ENCODE assay signal across 28 cellular contexts in genomic region chrX:136215559-136215958, GRCh38. TPM values are rescaled to one million over a fixed set of nuclear protein-coding genes. Genes with fewer than 3 reads are reported as not detected.
DNase-seq lines count a peak whose midpoint lies in the region; ATAC-seq, FAIRE-seq and TF ChIP-seq lines count a peak whose summit lies in the region.
"Had no signal": no experiment of that assay in that cellular context is flagged by ENCODE, and none has a peak within 500 bp of the region (broad histone marks: within the 10 kb centered on the region; RNA-seq: fewer than 3 reads in every experiment).

No MANE protein-coding gene starts in this region.

- no peak for ATAC-seq in IMR-90 (ENCODE audit: low read depth)
- ATAC-seq: A549, HepG2, T-cell had no signal

- peak overlapping the region; percentile 66 for H3K4ac ChIP-seq in IMR-90 (ENCODE audit: low read depth, low read length)

- no peak overlapping the region for H3K56ac ChIP-seq in IMR-90 (ENCODE audit: extremely low read depth, insufficient read depth, low read length)

- no peaks in the 10 kb centered on the region; the same call in 1 of the 2 replicates for H3K27me3 ChIP-seq in IMR-90 (ENCODE audit: control insufficient read depth, insufficient read depth, low read length)
- H3K27me3 ChIP-seq: adrenal gland, sigmoid colon, upper lobe of left lung had no signal

- H4K20me1 ChIP-seq in IMR-90 (ENCODE audit: insufficient read depth, low read length): no peaks in the 10 kb centered on the region; the same call in 1 of the 2 replicates

- peaks cover 11% of the 10 kb centered on the region for H3K36me3 ChIP-seq in IMR-90 (ENCODE audit: control insufficient read depth, insufficient read depth, low read length)
- H3K36me3 ChIP-seq: adrenal gland had no signal

- H2BK20ac ChIP-seq in IMR-90 (ENCODE audit: low read depth, low read length): peak overlapping the region; percentile 81

- no peak overlapping the region for H2AK9ac ChIP-seq in IMR-90 (replicated peaks; ENCODE audit: low read depth, low read length, poor library complexity)

- peak overlapping the region; percentile 43 for H2BK5ac ChIP-seq in IMR-90 (ENCODE audit: low read depth, low read length, poor library complexity, severe bottlenecking)

- H3K27ac ChIP-seq in IMR-90 (ENCODE audit: insufficient read depth, low read length): no peak overlapping the region
- H3K27ac ChIP-seq: A549, BLaER1, HL-60 had no signal

- peak; percentile 10 for DNase-seq in AG08395 (ENCODE audit: low spot score)
- DNase-seq in IMR-90: peak; percentile 34
- DNase-seq in astrocyte of the cerebellum (ENCODE audit: low read depth): peak; percentile 22
- peak; percentile 36 for DNase-seq in kidney tubule cell (ENCODE audit: low spot score)
- DNase-seq in activated CD8-positive, alpha-beta memory T cell treated with anti-CD3 and anti-CD28 coated beads for 24 hours: no peak
- no peak for DNase-seq in GM12892 (ENCODE audit: insufficient read length)
- no peak for DNase-seq in KBM-7
- DNase-seq in GM12891 (ENCODE audit: insufficient read length, low spot score): no peak
- DNase-seq: activated CD4-positive, alpha-beta memory T cell treated with anti-CD3 and anti-CD28 coated beads, Interleukin-2, amount 10 ng/mL, durations not matched to agents 7 days and 5 days; activated CD4-positive, CD25-positive, alpha-beta regulatory T cell treated with anti-CD3 and anti-CD28 coated beads, Interleukin-2, amount 50 U/mL, for 72 hours; activated effector memory CD4-positive, alpha-beta T cell treated with anti-CD3 and anti-CD28 coated beads, Interleukin-2, amount 50 U/mL, for 16 hours; adrenal gland; COR-L47; endodermal cell; kidney glomerular epithelial cell; NCI-H1105; SIG-M5; sigmoid colon; stimulated activated CD8-positive, alpha-beta memory T cell treated with anti-CD3 and anti-CD28 coated beads, Interleukin-4, amount 100 ng/mL, for 48 hours; T-cell; upper lobe of left lung had no signal

- no peaks in the 10 kb centered on the region for H3K79me1 ChIP-seq in IMR-90 (ENCODE audit: low read depth in 1 of 2, low read length in 2 of 2)

- no peak for TF ChIP-seq POLR2A in IMR-90 (IDR thresholded peaks at IDR 0.05; ENCODE audit: low read depth, low read length)
- no peak for TF ChIP-seq POLR2A in GM12892 (IDR thresholded peaks at IDR 0.05; ENCODE audit: low read depth, low read length)
- no peak for TF ChIP-seq POLR2A in GM12891 (IDR thresholded peaks at IDR 0.05; ENCODE audit: low read depth, low read length)

- H2BK120ac ChIP-seq in IMR-90 (ENCODE audit: low read depth, low read length): peak overlapping the region; percentile 5

- no peak overlapping the region for H3K14ac ChIP-seq in IMR-90 (replicated peaks; ENCODE audit: low read depth, low read length)

- FAIRE-seq in GM12892 (lab: Jason Lieb, UNC) (no peak), GM12891 (lab: Jason Lieb, UNC) (no peak)
- FAIRE-seq: A549, H54, HepG2, TTC549 had no signal

- H2BK15ac ChIP-seq in IMR-90 (ENCODE audit: low read depth, low read length): no peak overlapping the region

- H3K18ac ChIP-seq in IMR-90 (ENCODE audit: low read depth, low read length): no peak overlapping the region

- 0 out of 4 replicates have a peak overlapping the region, but pooled peaks of 1 of the 2 experiments have one; percentile 22 for H4K8ac ChIP-seq in IMR-90 (ENCODE audit: low read depth in 2 of 2, low read length in 2 of 2)

- dilution Hi-C loops in IMR-90 (cut with HindIII; ENCODE audit: low sequenced_read_pairs, unreplicated experiment): no loop called here

- intact Hi-C loops in IMR-90 (cut with micrococcal nuclease): no loop called here

- H3K4me2 ChIP-seq in IMR-90 (ENCODE audit: low read depth, low read length): no peak overlapping the region
- H3K4me2 ChIP-seq: A549, BLaER1 had no signal

- H3K9ac ChIP-seq in IMR-90 (ENCODE audit: low read depth, low read length): no peak overlapping the region
- H3K9ac ChIP-seq: BLaER1 had no signal

- H3K4me1 ChIP-seq in IMR-90 (ENCODE audit: control insufficient read depth, insufficient read depth, low read length): peaks cover 10% of the 10 kb centered on the region
- H3K4me1 ChIP-seq: adrenal gland had no signal

- H3K23ac ChIP-seq in IMR-90 (ENCODE audit: low read depth, low read length): peak overlapping the region; percentile 70; the same call in 1 of the 2 replicates

- in situ Hi-C loops in IMR-90 (cut with MboI; ENCODE audit: low sequenced_read_pairs) (no loop called here), astrocyte of the cerebellum (cut with HindIII; ENCODE audit: low sequenced_read_pairs) (no loop called here), KBM-7 (cut with MboI; ENCODE audit: low pct_unique_long_range_greater_than_20kb, low sequenced_read_pairs) (no loop called here)

- H2AFZ ChIP-seq in IMR-90 (replicated peaks; ENCODE audit: low read length, poor library complexity): no peak overlapping the region

- POLR2A ChIA-PET in IMR-90 (lab: Charles Lee; ENCODE audit: unreplicated experiment): no interaction called here

- no peaks in the 10 kb centered on the region for H3K9me3 ChIP-seq in IMR-90 (ENCODE audit: control insufficient read depth, insufficient read depth, low read length)
- H3K9me3 ChIP-seq: A549, adrenal gland, BLaER1, sigmoid colon, upper lobe of left lung had no signal

- BruUV-seq in IMR-90 (replicated peaks; lab: Mats Ljungman, UMichigan): no TSS peak

- peak overlapping the region; percentile 59 for H4K91ac ChIP-seq in IMR-90 (ENCODE audit: insufficient read depth, low read depth, low read length)

- H3K4me3 ChIP-seq in IMR-90 (ENCODE audit: insufficient read depth, low read depth, low read length) (no peak overlapping the region), astrocyte of the cerebellum (ENCODE audit: low read depth, low read length) (no peak overlapping the region)
- H3K4me3 ChIP-seq: A549, adrenal gland, BLaER1, lung, sigmoid colon, upper lobe of left lung had no signal

- TF ChIP-seq CTCF in IMR-90 (conservative IDR thresholded peaks at IDR 0.05; ENCODE audit: low read depth, low read length) (no peak), astrocyte of the cerebellum (IDR thresholded peaks at IDR 0.05; ENCODE audit: low read depth, low read length, missing control alignments) (no peak)

- H4K5ac ChIP-seq in IMR-90 (ENCODE audit: low read depth, low read length): no peak overlapping the region

- no peak for TF ChIP-seq RAD21 in IMR-90 (IDR thresholded peaks at IDR 0.05; ENCODE audit: low read length)

- H2AK5ac ChIP-seq in IMR-90 (ENCODE audit: low read depth, low read length): no peak overlapping the region

- CTCF ChIA-PET in IMR-90 (lab: Yijun Ruan, JAX): no interaction called here

- H3K9me1 ChIP-seq in IMR-90 (ENCODE audit: insufficient read depth, low read length): peaks cover 10% of the 10 kb centered on the region

TF ChIP-seq in IMR-90, 13 proteins besides CTCF, POLR2A, EP300 and RAD21 (continues in another document):
- no peak for TF ChIP-seq BHLHE40 (IDR thresholded peaks at IDR 0.05; ENCODE audit: low read depth, low read length)
- no peak for TF ChIP-seq RCOR1 (IDR thresholded peaks at IDR 0.05; ENCODE audit: insufficient replicate concordance, low read length)
- no peak for TF ChIP-seq MAFK (IDR thresholded peaks at IDR 0.05; ENCODE audit: low read depth, low read length)
- TF ChIP-seq RFX5 (IDR thresholded peaks at IDR 0.05; ENCODE audit: low read depth, low read length): no peak
- no peak for TF ChIP-seq SMC3 (IDR thresholded peaks at IDR 0.05; ENCODE audit: low read depth, low read length)
- no peak for TF ChIP-seq MAZ (IDR thresholded peaks at IDR 0.05; ENCODE audit: borderline replicate concordance, low read depth, low read length)
- TF ChIP-seq, protein P1, sequence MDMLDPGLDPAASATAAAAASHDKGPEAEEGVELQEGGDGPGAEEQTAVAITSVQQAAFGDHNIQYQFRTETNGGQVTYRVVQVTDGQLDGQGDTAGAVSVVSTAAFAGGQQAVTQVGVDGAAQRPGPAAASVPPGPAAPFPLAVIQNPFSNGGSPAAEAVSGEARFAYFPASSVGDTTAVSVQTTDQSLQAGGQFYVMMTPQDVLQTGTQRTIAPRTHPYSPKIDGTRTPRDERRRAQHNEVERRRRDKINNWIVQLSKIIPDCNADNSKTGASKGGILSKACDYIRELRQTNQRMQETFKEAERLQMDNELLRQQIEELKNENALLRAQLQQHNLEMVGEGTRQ (IDR thresholded peaks at IDR 0.05; ENCODE audit: low read depth, low read length): no peak
- no peak for TF ChIP-seq FOS (IDR thresholded peaks at IDR 0.05; ENCODE audit: low read depth, low read length)
- no peak for TF ChIP-seq MXI1 (IDR thresholded peaks at IDR 0.05; ENCODE audit: borderline replicate concordance, low read depth, low read length)
- TF ChIP-seq CEBPB (IDR thresholded peaks at IDR 0.05; ENCODE audit: low read depth, low read length): no peak
- TF ChIP-seq NFE2L2 (IDR thresholded peaks at IDR 0.05; ENCODE audit: low read depth, low read length): no peak

TF ChIP-seq in GM12891, 5 proteins besides CTCF, POLR2A, EP300 and RAD21:
- TF ChIP-seq PAX5 (IDR thresholded peaks at IDR 0.05; ENCODE audit: insufficient read depth, low read length, severe bottlenecking) (no peak), SPI1 (IDR thresholded peaks at IDR 0.05; ENCODE audit: low read depth, low read length) (no peak), POLR2AphosphoS5 (IDR thresholded peaks at IDR 0.05; ENCODE audit: low read depth, low read length) (no peak), POU2F2 (IDR thresholded peaks at IDR 0.05; ENCODE audit: low read depth, low read length) (no peak), TAF1 (IDR thresholded peaks at IDR 0.05; ENCODE audit: low read depth, low read length) (no peak)

RNA-seq across cellular contexts. Expression of gene MAP7D3, which starts 35.6 kb away (rescaled TPM):
- 21.7 and 23.8 TPM in 2 replicates for total RNA-seq in IMR-90 (2012; rRNA removed)
- polyA plus RNA-seq in IMR-90 (2012; rRNA removed): 9.7 and 10.0 TPM in 2 replicates
- 4.4 and 5.7 TPM in 2 replicates for polyA plus RNA-seq in IMR-90 (2012; cell fraction: cytosol; rRNA removed)
- polyA plus RNA-seq in IMR-90 (2012; cell fraction: nucleus; rRNA removed; ENCODE audit: low replicate concordance): 6.1 and 14.1 TPM in 2 replicates
- 10.8 TPM for polyA plus RNA-seq in GM12892 (2012; ENCODE audit: missing spikeins)
- 8.0 TPM for polyA plus RNA-seq in GM12891 (2012; ENCODE audit: low read depth, missing spikeins)
- total RNA-seq: HepG2 had no signal
- polyA plus RNA-seq: HepG2 had no signal

Comparison
In these comparisons a context has a peak if more than half of its experiments do, and no peak if none do; other contexts are left out.
1. DNase-seq: peak in AG08395 (single experiment), IMR-90 (single experiment), astrocyte of the cerebellum (single experiment) and kidney tubule cell (single experiment); none in activated CD8-positive, alpha-beta memory T cell treated with anti-CD3 and anti-CD28 coated beads for 24 hours (single experiment), GM12892 (single experiment), KBM-7 (single experiment) and GM12891 (single experiment).